13 cellular contexts compared by ENCODE assay signal in the genomic region with DNA sequence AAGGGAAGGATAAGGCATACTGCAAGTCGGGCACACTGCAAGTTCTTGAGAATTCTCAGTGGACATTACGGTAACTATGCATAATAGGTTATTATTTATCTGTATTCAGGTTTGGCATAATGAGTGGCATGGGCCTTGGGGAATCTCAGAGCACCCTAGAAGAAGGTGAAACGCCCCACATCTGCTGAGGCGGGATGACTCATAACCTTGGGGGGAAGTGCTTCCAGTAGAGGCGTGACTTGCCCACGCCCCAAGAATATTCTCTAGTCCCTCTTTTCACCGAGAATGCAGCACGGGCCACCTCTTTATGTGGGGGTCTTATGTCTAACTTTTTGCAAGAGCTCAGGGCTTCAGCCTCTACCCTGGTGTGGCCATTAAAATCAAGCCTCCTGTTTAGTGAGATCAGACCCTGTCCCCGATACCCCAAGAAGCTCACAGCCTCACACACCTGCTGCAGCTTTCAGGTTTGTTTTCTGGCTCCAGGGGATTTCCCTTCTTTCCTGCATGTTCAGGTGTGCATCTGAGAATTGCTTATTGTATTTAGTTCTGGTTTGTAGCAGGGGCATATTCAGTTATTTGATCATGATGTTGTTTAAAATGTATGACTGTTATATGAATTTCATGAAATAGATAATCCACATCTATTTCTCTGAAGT. TPM values are rescaled to one million over a fixed set of nuclear protein-coding genes. Genes with fewer than 3 reads are reported as not detected.
DNase-seq lines count a peak whose midpoint lies in the region; ATAC-seq and TF ChIP-seq lines count a peak whose summit lies in the region.
"Had no signal": no experiment of that assay in that cellular context is flagged by ENCODE, and none has a peak within 500 bp of the region (broad histone marks: within the 10 kb centered on the region; RNA-seq: fewer than 3 reads in every experiment).

No MANE protein-coding gene starts in this region.

- 93% methylated on average over 9 of the region's 9 CpGs for WGBS in esophagus muscularis mucosa
- WGBS in esophagus squamous epithelium, 2 donors = 77 to 82% methylated on average over 6 to 7 of the region's 9 CpGs

- peak; percentile 93 for ATAC-seq in GM19351 (IDR thresholded peaks at IDR 0.05; ENCODE audit: unreplicated experiment)
- ATAC-seq in HG02763 (IDR thresholded peaks at IDR 0.05; ENCODE audit: unreplicated experiment) = peak; percentile 88
- peak; percentile 84 for ATAC-seq in HG03520 (IDR thresholded peaks at IDR 0.05; ENCODE audit: unreplicated experiment)

- TF ChIP-seq POLR2A in esophagus muscularis mucosa (IDR thresholded peaks at IDR 0.05; ENCODE audit: low read depth) = no peak
- TF ChIP-seq POLR2A in esophagus squamous epithelium (IDR thresholded peaks at IDR 0.05) = no peak

- H3K27me3 ChIP-seq in esophagus muscularis mucosa (no peaks in the 10 kb centered on the region), right atrium auricular region (no peaks in the 10 kb centered on the region), esophagus squamous epithelium (no peaks in the 10 kb centered on the region)

- TF ChIP-seq CTCF in esophagus muscularis mucosa (IDR thresholded peaks at IDR 0.05) (no peak), right atrium auricular region (IDR thresholded peaks at IDR 0.05) (no peak), esophagus squamous epithelium (IDR thresholded peaks at IDR 0.05) (no peak)

- H3K4me3 ChIP-seq in esophagus muscularis mucosa (no peak overlapping the region), right atrium auricular region (no peak overlapping the region), esophagus squamous epithelium (no peak overlapping the region)

- DNase-seq in ELR (ENCODE audit: low read depth) = peak; percentile 24
- no peak for DNase-seq in esophagus muscularis mucosa (ENCODE audit: extremely low spot score)
- DNase-seq in stimulated activated CD4-positive, alpha-beta T cell treated with anti-CD3 and anti-CD28 coated beads, Interleukin-2, amount 100 ng/mL, for 24 hours = no peak
- DNase-seq in right atrium auricular region (ENCODE audit: low spot score) = no peak
- no peak for DNase-seq in esophagus squamous epithelium (lab: John Stamatoyannopoulos, UW)
- DNase-seq: activated CD4-positive, CD25-positive, alpha-beta regulatory T cell treated with anti-CD3 and anti-CD28 coated beads, Interleukin-2, amount 50 U/mL, for 72 hours; activated naive CD4-positive, alpha-beta T cell treated with anti-CD3 and anti-CD28 coated beads for 36 hours; cortex of kidney; naive B cell; NCI-H187 treated with DMSO at 0.1 percent for 48 hours had no signal

- H3K27ac ChIP-seq in esophagus muscularis mucosa (replicated peaks in 1 of 4) (no peak overlapping the region), right atrium auricular region (no peak overlapping the region), esophagus squamous epithelium (no peak overlapping the region)

- H3K9me3 ChIP-seq in esophagus muscularis mucosa (no peaks in the 10 kb centered on the region), right atrium auricular region (no peaks in the 10 kb centered on the region), esophagus squamous epithelium (no peaks in the 10 kb centered on the region)

- no peak for TF ChIP-seq EP300 in esophagus muscularis mucosa (IDR thresholded peaks at IDR 0.05)

- H3K4me1 ChIP-seq in esophagus muscularis mucosa (no peaks in the 10 kb centered on the region), right atrium auricular region (no peaks in the 10 kb centered on the region), esophagus squamous epithelium (no peaks in the 10 kb centered on the region)

- H3K36me3 ChIP-seq in esophagus muscularis mucosa = peaks cover 7 to 42% (median 27%) of the 10 kb centered on the region in 4 donors
- peaks cover 10% of the 10 kb centered on the region for H3K36me3 ChIP-seq in right atrium auricular region
- H3K36me3 ChIP-seq in esophagus squamous epithelium = peaks cover 0 to 59% (median 0%) of the 10 kb centered on the region in 3 donors

- intact Hi-C loops in esophagus muscularis mucosa (cut with DNase I) = no loop called here
- intact Hi-C loops in esophagus squamous epithelium (cut with DNase I) = no loop called here

RNA-seq across cellular contexts. Expression of a gene that starts 19.1 kb away (rescaled TPM):
- total RNA-seq in esophagus muscularis mucosa = 10 to 100 TPM in 2 of 4 donors, 1 to 10 TPM in 2; 7.6 to 15.7 (median 11.2) TPM
- total RNA-seq in right atrium auricular region = 1 to 10 TPM; 7.3 to 9.1 TPM
- 10 to 100 TPM in 3 of 4 donors, 1 to 10 TPM in 1; 8.9 to 16.2 (median 14.2) TPM for total RNA-seq in esophagus squamous epithelium
